11 cellular contexts compared by ENCODE assay signal in genomic region chr17:41160190-41160589, GRCh38. TPM values are rescaled to one million over a fixed set of nuclear protein-coding genes. Genes with fewer than 3 reads are reported as not detected.
"Had no signal": no experiment of that assay in that cellular context is flagged by ENCODE, and none has a peak within 500 bp of the region (broad histone marks: within the 10 kb centered on the region; RNA-seq: fewer than 3 reads in every experiment).

No MANE protein-coding gene starts in this region.

RNA-seq across cellular contexts. Expression of gene KRTAP4-4, which starts 0.4 kb away (rescaled TPM):
- total RNA-seq: OCI-LY7, PC-3, PC-9, Peyer's patch, Right ventricle myocardium inferior, Right ventricle myocardium superior, RPMI7951, SJCRH30, SJSA1, SK-MEL-5 had no signal
- polyA plus RNA-seq: SK-N-SH had no signal

RNA-seq across cellular contexts. Expression of gene KRTAP4-3, which starts 7.8 kb away (rescaled TPM):
- total RNA-seq: OCI-LY7, PC-3, PC-9, Peyer's patch, Right ventricle myocardium inferior, Right ventricle myocardium superior, RPMI7951, SJCRH30, SJSA1, SK-MEL-5 had no signal
- polyA plus RNA-seq: SK-N-SH had no signal

RNA-seq across cellular contexts. Expression of gene KRTAP4-5, which starts 10.6 kb away (rescaled TPM):
- total RNA-seq: OCI-LY7, PC-3, PC-9, Peyer's patch, Right ventricle myocardium inferior, Right ventricle myocardium superior, RPMI7951, SJCRH30, SJSA1, SK-MEL-5 had no signal
- polyA plus RNA-seq: SK-N-SH had no signal

RNA-seq across cellular contexts. Expression of gene KRTAP4-2, which starts 17.8 kb away (rescaled TPM):
- total RNA-seq: OCI-LY7, PC-3, PC-9, Peyer's patch, Right ventricle myocardium inferior, Right ventricle myocardium superior, RPMI7951, SJSA1, SK-MEL-5 had no signal
- polyA plus RNA-seq: SK-N-SH had no signal

RNA-seq across cellular contexts. Expression of gene KRTAP4-6, which starts 19.8 kb away (rescaled TPM):
- total RNA-seq: OCI-LY7, PC-3, PC-9, Peyer's patch, Right ventricle myocardium inferior, Right ventricle myocardium superior, RPMI7951, SJCRH30, SJSA1, SK-MEL-5 had no signal
- polyA plus RNA-seq: SK-N-SH had no signal
